17 cellular contexts compared by ENCODE assay signal in genomic region chr9:117315236-117315635, GRCh38.
A peak's percentile ranks its signal among the peaks of the same experiment; 100 is the strongest.
DNase-seq lines count a peak whose midpoint lies in the region; TF ChIP-seq lines count a peak whose summit lies in the region.
"Had no signal": no experiment of that assay in that cellular context is flagged by ENCODE, and none has a peak within 500 bp of the region (broad histone marks: within the 10 kb centered on the region; RNA-seq: fewer than 3 reads in every experiment).

No MANE protein-coding gene starts in this region.

- H3K4me1 ChIP-seq in DOHH2 (ENCODE audit: control insufficient read depth, low read length) = peaks cover 75% of the 10 kb centered on the region
- peaks cover 61% of the 10 kb centered on the region for H3K4me1 ChIP-seq in OCI-LY1 (ENCODE audit: insufficient read depth, low read length, severe bottlenecking)
- no peaks in the 10 kb centered on the region for H3K4me1 ChIP-seq in uterus
- H3K4me1 ChIP-seq: SJCRH30 had no signal

- H3K36me3 Mint-ChIP-seq in activated CD4-positive, alpha-beta T cell treated with anti-CD3 and anti-CD28 coated beads, Interleukin-2, amount 10 ng/mL, durations not matched to agents 24 days and 14 days (ENCODE audit: low read depth) = no peaks in the 10 kb centered on the region

- intact Hi-C loops in posterior cingulate gyrus (cut with DNase I) = no loop called here
- intact Hi-C loops in uterus (cut with DNase I; ENCODE audit: low total_unique reads) = no loop called here
- intact Hi-C loops in activated CD4-positive, alpha-beta T cell treated with anti-CD3 and anti-CD28 coated beads, Interleukin-2, amount 10 ng/mL, durations not matched to agents 24 days and 14 days (cut with micrococcal nuclease) = no loop called here

- H4K20me1 ChIP-seq in DOHH2 (ENCODE audit: control insufficient read depth, insufficient read depth, low read depth, low read length) (no peaks in the 10 kb centered on the region), OCI-LY1 (ENCODE audit: insufficient read depth, low read length) (no peaks in the 10 kb centered on the region)

- H3K9me3 ChIP-seq in DOHH2 (ENCODE audit: control insufficient read depth, insufficient read depth, low read length) = no peaks in the 10 kb centered on the region
- H3K9me3 ChIP-seq in OCI-LY1 (ENCODE audit: low read length) = no peaks in the 10 kb centered on the region
- H3K9me3 ChIP-seq in uterus = no peaks in the 10 kb centered on the region
- H3K9me3 ChIP-seq: SJCRH30 had no signal

- H3K36me3 ChIP-seq in DOHH2 (ENCODE audit: control insufficient read depth, low read length) (no peaks in the 10 kb centered on the region), OCI-LY1 (ENCODE audit: insufficient read depth, low read length) (no peaks in the 10 kb centered on the region), uterus (no peaks in the 10 kb centered on the region)
- H3K36me3 ChIP-seq: SJCRH30 had no signal

- TF ChIP-seq POLR2A in uterus (IDR thresholded peaks at IDR 0.05) = no peak

- no peaks in the 10 kb centered on the region for H3K4me1 Mint-ChIP-seq in activated CD4-positive, alpha-beta T cell treated with anti-CD3 and anti-CD28 coated beads, Interleukin-2, amount 10 ng/mL, durations not matched to agents 24 days and 14 days
- H3K4me1 Mint-ChIP-seq: B cell had no signal

- no peaks in the 10 kb centered on the region for H3K9me3 Mint-ChIP-seq in activated CD4-positive, alpha-beta T cell treated with anti-CD3 and anti-CD28 coated beads, Interleukin-2, amount 10 ng/mL, durations not matched to agents 24 days and 14 days

- DNase-seq in inferior parietal cortex (ENCODE audit: extremely low spot score) = peak; percentile 31
- peak in 8 of 10 donors; percentile 17 to 84 (median 42) for DNase-seq in posterior cingulate gyrus
- no peak for DNase-seq in uterus
- no peak for DNase-seq in SIG-M5 (lab: John Stamatoyannopoulos, UW)
- no peak for DNase-seq in activated CD4-positive, alpha-beta T cell treated with anti-CD3 and anti-CD28 coated beads, Interleukin-2, amount 10 ng/mL, durations not matched to agents 24 days and 14 days
- DNase-seq in germinal center (ENCODE audit: low spot score) = no peak
- DNase-seq: EL, KBM-7, NCI-H1105 treated with DMSO at 0.1 percent for 48 hours, NCI-H1694, NCI-H2081 treated with DMSO at 0.1 percent for 48 hours, NCI-H226, PC-9, SJCRH30 had no signal

- no peak overlapping the region for H3K27ac Mint-ChIP-seq in activated CD4-positive, alpha-beta T cell treated with anti-CD3 and anti-CD28 coated beads, Interleukin-2, amount 10 ng/mL, durations not matched to agents 24 days and 14 days
- H3K27ac Mint-ChIP-seq: B cell had no signal

- H3K9me2 ChIP-seq in DOHH2 (replicated peaks; ENCODE audit: control insufficient read depth, low read length) (no peaks in the 10 kb centered on the region), OCI-LY1 (ENCODE audit: low read depth, low read length) (no peaks in the 10 kb centered on the region)

- H3K4me3 Mint-ChIP-seq in activated CD4-positive, alpha-beta T cell treated with anti-CD3 and anti-CD28 coated beads, Interleukin-2, amount 10 ng/mL, durations not matched to agents 24 days and 14 days = no peak overlapping the region
- H3K4me3 Mint-ChIP-seq: B cell had no signal

- no peak overlapping the region for H3K9ac ChIP-seq in OCI-LY1 (ENCODE audit: low read length)

- H3K4me2 ChIP-seq in DOHH2 (ENCODE audit: low read length) (peak overlapping the region; percentile 53), OCI-LY1 (ENCODE audit: low read length) (no peak overlapping the region)
- H3K4me2 ChIP-seq: PC-9 had no signal

- H3K79me2 ChIP-seq in DOHH2 (ENCODE audit: control insufficient read depth, low read length) (peaks cover 64% of the 10 kb centered on the region), OCI-LY1 (ENCODE audit: insufficient read depth, low read length) (no peaks in the 10 kb centered on the region)

- TF ChIP-seq CTCF in DOHH2 (IDR thresholded peaks at IDR 0.05; ENCODE audit: low read depth, low read length, poor library complexity, severe bottlenecking) = no peak
- TF ChIP-seq CTCF in OCI-LY1 (IDR thresholded peaks at IDR 0.05; ENCODE audit: low read length) = no peak
- TF ChIP-seq CTCF in uterus (IDR thresholded peaks at IDR 0.05) = no peak

- H3K27me3 ChIP-seq in DOHH2 (ENCODE audit: control insufficient read depth, low read length) (no peaks in the 10 kb centered on the region), OCI-LY1 (ENCODE audit: insufficient read depth, low read length) (no peaks in the 10 kb centered on the region), uterus (no peaks in the 10 kb centered on the region)
- H3K27me3 ChIP-seq: SJCRH30 had no signal

- H3K27ac ChIP-seq in DOHH2 (ENCODE audit: low read depth, low read length) (peak overlapping the region; percentile 32), OCI-LY1 (ENCODE audit: low read depth, low read length, poor library complexity, severe bottlenecking) (peak overlapping the region; percentile 45), uterus (no peak overlapping the region)
- H3K27ac ChIP-seq: PC-9, SJCRH30 had no signal

- no peak overlapping the region for H2AFZ ChIP-seq in OCI-LY1 (ENCODE audit: low read length)
- H2AFZ ChIP-seq: PC-9 had no signal

- no peaks in the 10 kb centered on the region for H3K27me3 Mint-ChIP-seq in activated CD4-positive, alpha-beta T cell treated with anti-CD3 and anti-CD28 coated beads, Interleukin-2, amount 10 ng/mL, durations not matched to agents 24 days and 14 days

- H3F3A ChIP-seq in DOHH2 (ENCODE audit: control insufficient read depth, insufficient read depth) (no peaks in the 10 kb centered on the region), OCI-LY1 (ENCODE audit: insufficient read depth, low read length) (no peaks in the 10 kb centered on the region)

- H3K4me3 ChIP-seq in DOHH2 (ENCODE audit: low read length) (peak overlapping the region; percentile 25), OCI-LY1 (ENCODE audit: low read depth, low read length, poor library complexity, severe bottlenecking) (no peak overlapping the region), uterus (no peak overlapping the region)
- H3K4me3 ChIP-seq: PC-9, SJCRH30 had no signal

Comparison
In these comparisons a context has a peak if more than half of its experiments do, and no peak if none do; other contexts are left out.
1. H3K27ac ChIP-seq: peak in DOHH2 (single experiment) and OCI-LY1 (single experiment); none in uterus (0 of 2).
2. DNase-seq: peak in inferior parietal cortex (single experiment) and posterior cingulate gyrus (8 of 10); none in uterus (0 of 2), SIG-M5 (single experiment), activated CD4-positive, alpha-beta T cell treated with anti-CD3 and anti-CD28 coated beads, Interleukin-2, amount 10 ng/mL, durations not matched to agents 24 days and 14 days (single experiment) and germinal center (single experiment).